In the genomic region with DNA sequence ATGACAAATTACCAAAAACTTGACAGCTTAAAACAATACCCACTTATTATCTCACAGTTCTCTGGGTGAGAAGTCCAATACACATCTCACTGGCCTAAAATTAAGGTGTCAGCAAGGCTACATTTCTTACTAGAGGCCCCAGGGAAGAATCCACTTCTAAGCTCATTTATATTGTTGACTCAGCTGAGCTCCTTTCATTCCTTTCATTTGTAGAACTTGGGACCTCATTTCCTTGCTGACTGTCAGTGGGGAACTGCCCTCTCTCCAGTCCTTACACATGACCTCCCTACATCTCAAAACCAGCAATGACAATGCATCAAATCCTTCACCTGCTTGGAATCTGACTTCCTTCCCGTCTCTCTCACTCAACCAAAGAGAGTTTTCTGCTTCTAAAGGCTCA, we compare ENCODE assay signal across 24 cellular contexts.
DNase-seq lines count a peak whose midpoint lies in the region; ATAC-seq and TF ChIP-seq lines count a peak whose summit lies in the region.
"Had no signal": no experiment of that assay in that cellular context is flagged by ENCODE, and none has a peak within 500 bp of the region (broad histone marks: within the 10 kb centered on the region; RNA-seq: fewer than 3 reads in every experiment).

No MANE protein-coding gene starts in this region.

- no peak overlapping the region for H3K27ac ChIP-seq in osteoblast (ENCODE audit: low read depth, low read length)
- H3K27ac ChIP-seq: esophagus squamous epithelium, right lobe of liver, RWPE1, thyroid gland had no signal

- H3K4me1 ChIP-seq in osteoblast (ENCODE audit: insufficient read depth, low read length): peaks cover 45% of the 10 kb centered on the region
- H3K4me1 ChIP-seq: BE2C, esophagus squamous epithelium had no signal

- no peak overlapping the region for H3K4me3 ChIP-seq in astrocyte of the spinal cord (ENCODE audit: low read depth, low read length)
- no peak overlapping the region for H3K4me3 ChIP-seq in osteoblast (ENCODE audit: insufficient read depth, low read length)
- H3K4me3 ChIP-seq: esophagus squamous epithelium, MG63, right lobe of liver, thyroid gland had no signal

- TF ChIP-seq CTCF in astrocyte of the spinal cord (IDR thresholded peaks at IDR 0.05; ENCODE audit: low read depth, low read length) (no peak), osteoblast (IDR thresholded peaks at IDR 0.05; ENCODE audit: extremely low read depth, low read depth, low read length) (no peak)

- in situ Hi-C loops in astrocyte of the spinal cord (cut with HindIII; ENCODE audit: low sequenced_read_pairs): no loop called here

- H2AFZ ChIP-seq in osteoblast (ENCODE audit: low read length): no peak overlapping the region

- DNase-seq in DMS53 treated with DMSO at 0.1 percent for 48 hours (lab: John Stamatoyannopoulos, UW; ENCODE audit: unreplicated experiment): peak; percentile 44
- DNase-seq in HCEC 1CT: peak; percentile 23
- peak; percentile 50 for DNase-seq in astrocyte of the spinal cord (ENCODE audit: low read depth, low spot score)
- DNase-seq in osteoblast (ENCODE audit: insufficient read length, low spot score, missing footprints): peak; percentile 36
- DNase-seq in AG20443 (ENCODE audit: low spot score): no peak
- DNase-seq in NCI-H2196 (lab: John Stamatoyannopoulos, UW; ENCODE audit: unreplicated experiment): no peak
- DNase-seq: activated CD4-positive, alpha-beta T cell treated with anti-CD3 and anti-CD28 coated beads for 4 hours; activated naive CD4-positive, alpha-beta T cell treated with anti-CD3 and anti-CD28 coated beads for 36 hours; activated T-cell treated with anti-CD3 and anti-CD28 coated beads, Interleukin-2, amount 50 U/mL, for 4 hours; amygdala; BE2C; DND-41; esophagus squamous epithelium; islet precursor cell; MG63; NCI-H2171; NCI-H526; right lobe of liver; SK-N-SH; T-helper 2 cell; thyroid gland had no signal

- no peaks in the 10 kb centered on the region for H3K36me3 ChIP-seq in osteoblast (ENCODE audit: insufficient read depth, low read length)
- H3K36me3 ChIP-seq: BE2C, esophagus squamous epithelium, right lobe of liver, thyroid gland had no signal

- no peak overlapping the region for H3K4me2 ChIP-seq in osteoblast (ENCODE audit: insufficient read depth, low read length)
- H3K4me2 ChIP-seq: SK-N-SH had no signal

- ATAC-seq in HG02610 (IDR thresholded peaks at IDR 0.05; ENCODE audit: unreplicated experiment): no peak
- ATAC-seq: activated T-cell treated with anti-CD3 and anti-CD28 coated beads, Interleukin-2, amount 50 U/mL, for 4 hours; natural killer cell treated with Interleukin-12 subunit alpha and Interleukin-12 subunit beta and Interleukin-15 and Interleukin-18, amount 100 ng/mL, for 72 hours; right lobe of liver had no signal

- H3K79me2 ChIP-seq in osteoblast (ENCODE audit: insufficient read depth, low read length): no peaks in the 10 kb centered on the region

- H3K27me3 ChIP-seq in osteoblast (ENCODE audit: insufficient read depth, low read length): no peaks in the 10 kb centered on the region
- H3K27me3 ChIP-seq: BE2C, esophagus squamous epithelium, MG63, right lobe of liver, thyroid gland had no signal

- no peaks in the 10 kb centered on the region for H3K9me3 ChIP-seq in osteoblast (ENCODE audit: low read depth, low read length)
- H3K9me3 ChIP-seq: BE2C, esophagus squamous epithelium, right lobe of liver, SK-N-SH, thyroid gland had no signal

- no peaks in the 10 kb centered on the region for H4K20me1 ChIP-seq in osteoblast (ENCODE audit: insufficient read depth, low read length)

Comparison
In these comparisons a context has a peak if more than half of its experiments do, and no peak if none do; other contexts are left out.
1. DNase-seq: peak in DMS53 treated with DMSO at 0.1 percent for 48 hours (single experiment), HCEC 1CT (single experiment), astrocyte of the spinal cord (single experiment) and osteoblast (single experiment); none in AG20443 (single experiment) and NCI-H2196 (single experiment).